In genomic region chr2:217599906-217600305, GRCh38 we compare ENCODE assay signal across 26 cellular contexts.
DNase-seq lines count a peak whose midpoint lies in the region; ATAC-seq and TF ChIP-seq lines count a peak whose summit lies in the region.
"Had no signal": no experiment of that assay in that cellular context is flagged by ENCODE, and none has a peak within 500 bp of the region (broad histone marks: within the 10 kb centered on the region; RNA-seq: fewer than 3 reads in every experiment).

No MANE protein-coding gene starts in this region.

- H3K4me1 Mint-ChIP-seq in WTC11 = peaks cover 28% of the 10 kb centered on the region
- H3K4me1 Mint-ChIP-seq: CD14-positive monocyte; CD8-positive, alpha-beta memory T cell had no signal

- no peaks in the 10 kb centered on the region for H4K20me1 ChIP-seq in osteoblast (ENCODE audit: insufficient read depth, low read length)

- no peaks in the 10 kb centered on the region for H3K36me3 ChIP-seq in osteoblast (ENCODE audit: insufficient read depth, low read length)
- H3K36me3 ChIP-seq: BE2C, SJSA1 had no signal

- DNase-seq in EH (ENCODE audit: low read depth) = peak; percentile 14
- DNase-seq in OCI-M1 (lab: John Stamatoyannopoulos, UW) = peak; percentile 6
- DNase-seq in caudate nucleus (lab: John Stamatoyannopoulos, UW) = peak in 31 of 61 donors; percentile 7 to 78 (median 35)
- peak; percentile 28 for DNase-seq in occipital lobe (lab: John Stamatoyannopoulos, UW)
- DNase-seq in hepatic stellate cell (ENCODE audit: low spot score) = no peak
- DNase-seq in WTC11 (ENCODE audit: low spot score) = no peak
- no peak for DNase-seq in osteoblast (ENCODE audit: insufficient read length, low spot score, missing footprints)
- DNase-seq: ACHN; BE2C; CD8-positive, alpha-beta memory T cell; DMS 273 treated with DMSO at 0.1 percent for 48 hours; DMS79; Kasumi-1; NCI-H1105 treated with DMSO at 0.1 percent for 48 hours; NCI-H146; NCI-H1930; NCI-H2107; NCI-H524 treated with DMSO at 0.1 percent for 48 hours; NCI-H774; Right ventricle myocardium superior; RPMI8226 had no signal

- CTCF ChIA-PET in WTC11 (lab: Charles Lee) = no interaction called here

- H3K4me2 ChIP-seq in osteoblast (ENCODE audit: insufficient read depth, low read length) = no peak overlapping the region

- H3K27me3 Mint-ChIP-seq in WTC11 (ENCODE audit: low read depth) = peaks cover 6% of the 10 kb centered on the region

- POLR2A ChIA-PET in WTC11 (lab: Charles Lee) = no interaction called here

- H3K4me1 ChIP-seq in osteoblast (ENCODE audit: insufficient read depth, low read length) = no peaks in the 10 kb centered on the region
- H3K4me1 ChIP-seq: SJSA1 had no signal

- peaks cover 68% of the 10 kb centered on the region for H3K27me3 ChIP-seq in osteoblast (ENCODE audit: insufficient read depth, low read length)
- H3K27me3 ChIP-seq: BE2C had no signal

- H3K4me3 ChIP-seq in osteoblast (ENCODE audit: insufficient read depth, low read length) = no peak overlapping the region
- H3K4me3 ChIP-seq: K562, SJSA1 had no signal

- no peak overlapping the region for H3K27ac Mint-ChIP-seq in WTC11
- H3K27ac Mint-ChIP-seq: CD14-positive monocyte; CD8-positive, alpha-beta memory T cell had no signal

- TF ChIP-seq POLR2A in GM18505 (IDR thresholded peaks at IDR 0.05; ENCODE audit: borderline replicate concordance, extremely low read depth, insufficient read depth, insufficient read length) = no peak

- TF ChIP-seq CTCF in WTC11 (IDR thresholded peaks at IDR 0.05) (no peak), osteoblast (IDR thresholded peaks at IDR 0.05; ENCODE audit: extremely low read depth, low read depth, low read length) (no peak)

- no peak overlapping the region for H3K4me3 Mint-ChIP-seq in WTC11
- H3K4me3 Mint-ChIP-seq: CD14-positive monocyte; CD8-positive, alpha-beta memory T cell had no signal

- H3K27ac ChIP-seq in caudate nucleus (ENCODE audit: low read depth, low read length) (no peak overlapping the region), osteoblast (ENCODE audit: low read depth, low read length) (no peak overlapping the region)
- H3K27ac ChIP-seq: 22Rv1, SJSA1 had no signal

- no peak overlapping the region for H2AFZ ChIP-seq in osteoblast (ENCODE audit: low read length)

- no peak for ATAC-seq in WTC11
- no peak for ATAC-seq in GM18505 (IDR thresholded peaks at IDR 0.05; ENCODE audit: unreplicated experiment)
- ATAC-seq: K562 had no signal

- no peaks in the 10 kb centered on the region for H3K79me2 ChIP-seq in osteoblast (ENCODE audit: insufficient read depth, low read length)

- peaks cover 13% of the 10 kb centered on the region for H3K9me3 Mint-ChIP-seq in WTC11

- no peaks in the 10 kb centered on the region for H3K36me3 Mint-ChIP-seq in WTC11
- H3K36me3 Mint-ChIP-seq: CD14-positive monocyte had no signal

- no peaks in the 10 kb centered on the region for H3K9me3 ChIP-seq in osteoblast (ENCODE audit: low read depth, low read length)
- H3K9me3 ChIP-seq: BE2C, SJSA1 had no signal

TF ChIP-seq in WTC11, 78 proteins besides CTCF, POLR2A, EP300 and RAD21:
- TF ChIP-seq ZBTB43 (CRISPR knock-in tag; IDR thresholded peaks at IDR 0.05) (no peak), TEAD4 (CRISPR knock-in tag; IDR thresholded peaks at IDR 0.05) (no peak), USF1 (CRISPR knock-in tag; IDR thresholded peaks at IDR 0.05) (no peak), MYBL2 (CRISPR knock-in tag; IDR thresholded peaks at IDR 0.05) (no peak), GRHL2 (CRISPR knock-in tag; IDR thresholded peaks at IDR 0.05; ENCODE audit: insufficient replicate concordance, severe bottlenecking) (no peak), ZNF263 (CRISPR knock-in tag; IDR thresholded peaks at IDR 0.05; ENCODE audit: low read depth) (no peak), FOXJ3 (CRISPR knock-in tag; IDR thresholded peaks at IDR 0.05; ENCODE audit: borderline replicate concordance) (no peak), IRF1 (CRISPR knock-in tag; IDR thresholded peaks at IDR 0.05) (no peak), RELA (CRISPR knock-in tag; IDR thresholded peaks at IDR 0.05; ENCODE audit: borderline replicate concordance) (no peak), FOXK1 (CRISPR knock-in tag; IDR thresholded peaks at IDR 0.05) (no peak), MLX (CRISPR knock-in tag; IDR thresholded peaks at IDR 0.05) (no peak), ERG (CRISPR knock-in tag; IDR thresholded peaks at IDR 0.05) (no peak), ZBTB21 (CRISPR knock-in tag; IDR thresholded peaks at IDR 0.05; ENCODE audit: borderline replicate concordance) (no peak), TP53 (CRISPR knock-in tag; IDR thresholded peaks at IDR 0.05) (no peak), EMX1 (CRISPR knock-in tag; IDR thresholded peaks at IDR 0.05) (no peak), ZNF121 (CRISPR knock-in tag; IDR thresholded peaks at IDR 0.05) (no peak)

Comparison
In these comparisons a context has a peak if more than half of its experiments do, and no peak if none do; other contexts are left out.
1. DNase-seq: peak in EH (single experiment), OCI-M1 (single experiment), caudate nucleus (31 of 61) and occipital lobe (single experiment); none in hepatic stellate cell (single experiment), WTC11 (single experiment) and osteoblast (single experiment).